ENCODE assay signal across 8 cellular contexts in the genomic region with DNA sequence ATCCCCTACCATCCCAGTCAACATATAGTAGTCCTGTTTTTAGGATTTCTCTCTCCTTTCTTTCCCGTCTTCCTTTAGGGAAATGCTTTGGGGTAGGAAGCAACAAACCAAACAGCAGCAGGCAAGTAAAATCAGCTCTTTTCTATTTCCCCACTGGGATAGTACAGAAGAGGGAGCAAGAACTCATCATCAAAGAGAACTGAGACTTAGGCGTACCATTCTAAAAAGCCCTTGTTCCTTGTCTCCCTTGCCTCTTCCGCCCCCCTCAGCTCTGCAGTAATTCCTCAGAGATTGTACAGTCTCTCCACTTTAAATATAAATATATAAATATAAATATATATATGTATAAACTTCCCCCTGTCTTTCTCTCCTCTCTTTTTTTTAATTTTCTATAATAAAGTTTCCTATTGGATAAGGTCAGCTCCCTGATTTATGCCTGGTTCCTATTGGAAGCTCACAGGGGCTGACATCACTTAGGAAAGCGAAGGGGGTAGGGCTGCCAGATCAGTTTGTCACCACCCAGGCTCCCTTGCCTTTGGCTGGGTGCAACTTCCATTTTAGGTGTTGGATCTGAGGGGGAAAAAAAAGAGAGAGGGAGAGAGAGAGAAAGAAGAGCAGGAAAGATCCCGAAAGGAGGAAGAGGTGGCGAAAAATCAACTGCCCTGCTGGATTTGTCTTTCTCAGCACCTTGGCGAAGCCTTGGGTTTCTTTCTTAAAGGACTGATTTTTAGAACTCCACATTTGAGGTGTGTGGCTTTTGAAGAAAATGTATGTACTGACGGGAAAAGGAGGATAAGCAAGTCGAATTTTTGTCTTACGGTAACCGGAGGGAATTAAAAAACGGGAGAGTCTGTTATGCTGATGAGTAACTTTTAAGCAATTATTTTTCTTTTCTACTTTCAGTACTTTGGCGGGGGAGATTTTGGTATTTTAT. TPM values are rescaled to one million over a fixed set of nuclear protein-coding genes. Genes with fewer than 3 reads are reported as not detected.
DNase-seq lines count a peak whose midpoint lies in the region; ATAC-seq and TF ChIP-seq lines count a peak whose summit lies in the region.

A gene with protein sequence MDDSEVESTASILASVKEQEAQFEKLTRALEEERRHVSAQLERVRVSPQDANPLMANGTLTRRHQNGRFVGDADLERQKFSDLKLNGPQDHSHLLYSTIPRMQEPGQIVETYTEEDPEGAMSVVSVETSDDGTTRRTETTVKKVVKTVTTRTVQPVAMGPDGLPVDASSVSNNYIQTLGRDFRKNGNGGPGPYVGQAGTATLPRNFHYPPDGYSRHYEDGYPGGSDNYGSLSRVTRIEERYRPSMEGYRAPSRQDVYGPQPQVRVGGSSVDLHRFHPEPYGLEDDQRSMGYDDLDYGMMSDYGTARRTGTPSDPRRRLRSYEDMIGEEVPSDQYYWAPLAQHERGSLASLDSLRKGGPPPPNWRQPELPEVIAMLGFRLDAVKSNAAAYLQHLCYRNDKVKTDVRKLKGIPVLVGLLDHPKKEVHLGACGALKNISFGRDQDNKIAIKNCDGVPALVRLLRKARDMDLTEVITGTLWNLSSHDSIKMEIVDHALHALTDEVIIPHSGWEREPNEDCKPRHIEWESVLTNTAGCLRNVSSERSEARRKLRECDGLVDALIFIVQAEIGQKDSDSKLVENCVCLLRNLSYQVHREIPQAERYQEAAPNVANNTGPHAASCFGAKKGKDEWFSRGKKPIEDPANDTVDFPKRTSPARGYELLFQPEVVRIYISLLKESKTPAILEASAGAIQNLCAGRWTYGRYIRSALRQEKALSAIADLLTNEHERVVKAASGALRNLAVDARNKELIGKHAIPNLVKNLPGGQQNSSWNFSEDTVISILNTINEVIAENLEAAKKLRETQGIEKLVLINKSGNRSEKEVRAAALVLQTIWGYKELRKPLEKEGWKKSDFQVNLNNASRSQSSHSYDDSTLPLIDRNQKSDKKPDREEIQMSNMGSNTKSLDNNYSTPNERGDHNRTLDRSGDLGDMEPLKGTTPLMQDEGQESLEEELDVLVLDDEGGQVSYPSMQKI (plus strand): TSS at position 502 of the 934 bp plus-strand sequence. CDS start 29,677 bp downstream, outside the sequence.

- H3K9me3 ChIP-seq in ES-I3 (ENCODE audit: control insufficient read depth, insufficient read depth, low read length) (no peaks in the 10 kb centered on the region), HUES48 (ENCODE audit: control insufficient read depth, insufficient read depth, low read length) (no peaks in the 10 kb centered on the region), endocrine pancreas (ENCODE audit: control insufficient read depth, low read length) (no peaks in the 10 kb centered on the region)

- TF ChIP-seq CTCF in lower leg skin (IDR thresholded peaks at IDR 0.05), result no peak

- TF ChIP-seq POLR2A in lower leg skin (IDR thresholded peaks at IDR 0.05), result no peak

- H3K4me3 ChIP-seq in HUES48 (ENCODE audit: low read depth, low read length) (peak within 1 kb of the TSS; percentile 87), endocrine pancreas (ENCODE audit: control insufficient read depth, insufficient read depth, low read length) (peak within 1 kb of the TSS; percentile 99), lower leg skin (ENCODE audit: low read depth, poor library complexity, severe bottlenecking) (peak within 1 kb of the TSS; percentile 36)

- H3K27ac ChIP-seq in HUES48 (ENCODE audit: low read depth, low read length), result peak within 1 kb of the TSS; percentile 98

- H3K36me3 ChIP-seq in ES-I3 (ENCODE audit: insufficient read depth, low read length), result no peaks in the 10 kb centered on the region
- H3K36me3 ChIP-seq in HUES48 (ENCODE audit: control insufficient read depth, insufficient read depth, low read length), result no peaks in the 10 kb centered on the region
- no peaks in the 10 kb centered on the region for H3K36me3 ChIP-seq in endocrine pancreas (ENCODE audit: control insufficient read depth, insufficient read depth, low read length)

- WGBS in lower leg skin, 2 donors, result 4 to 6% methylated on average over 13 of the region's 13 CpGs

- intact Hi-C loops in lower leg skin (cut with DNase I; ENCODE audit: low total_unique reads), result no loop called here

- peak; percentile 97 for DNase-seq in SK-N-DZ (ENCODE audit: low spot score)
- DNase-seq in lower leg skin (ENCODE audit: low spot score in 2 of 2), result peak; percentile 91 to 96
- peak; percentile 97 for DNase-seq in stromal cell of bone marrow (ENCODE audit: low read depth)
- no peak for DNase-seq in stimulated activated CD4-positive, alpha-beta T cell treated with anti-CD3 and anti-CD28 coated beads, Interleukin-2, amount 100 ng/mL, for 48 hours

- peak within 1 kb of the TSS; percentile 99 for H3K9ac ChIP-seq in ES-I3 (ENCODE audit: low read depth, low read length)
- peak within 1 kb of the TSS; percentile 96 for H3K9ac ChIP-seq in HUES48 (ENCODE audit: low read depth, low read length)
- peak within 1 kb of the TSS; percentile 94 for H3K9ac ChIP-seq in endocrine pancreas (ENCODE audit: control insufficient read depth, insufficient read depth, low read length)

- peak; percentile 86 for ATAC-seq in GM21515 (IDR thresholded peaks at IDR 0.05; ENCODE audit: unreplicated experiment)

- no peaks in the 10 kb centered on the region for H3K4me1 ChIP-seq in ES-I3 (ENCODE audit: insufficient read depth, low read length)
- peaks cover 19% of the 10 kb centered on the region for H3K4me1 ChIP-seq in HUES48 (ENCODE audit: control insufficient read depth, insufficient read depth, low read length)
- H3K4me1 ChIP-seq in endocrine pancreas (ENCODE audit: control insufficient read depth, insufficient read depth, low read length), result no peaks in the 10 kb centered on the region

- H3K27me3 ChIP-seq in HUES48 (ENCODE audit: control insufficient read depth, insufficient read depth, low read length) (no peaks in the 10 kb centered on the region), endocrine pancreas (ENCODE audit: control insufficient read depth, insufficient read depth, low read length) (no peaks in the 10 kb centered on the region)

RNA-seq across cellular contexts. Expression of the gene that starts here (rescaled TPM):
- polyA plus RNA-seq in SK-N-DZ (2014; cell fraction: cytosol; rRNA removed), result 35.1 and 43.0 TPM in 2 replicates
- 25.9 and 44.1 TPM in 2 replicates for polyA plus RNA-seq in SK-N-DZ (2014; cell fraction: nucleus; rRNA removed)
- 100 to 1,000 TPM; 186 to 243 (median 197) TPM for total RNA-seq in lower leg skin

Comparison
In these comparisons a context has a peak if more than half of its experiments do, and no peak if none do; other contexts are left out.
1. H3K4me3 ChIP-seq: peak in every context shown above with its lines; median percentile 99 in endocrine pancreas; 87 in HUES48; 36 in lower leg skin.
2. DNase-seq: peak in SK-N-DZ (single experiment), lower leg skin (2 of 2) and stromal cell of bone marrow (single experiment); none in stimulated activated CD4-positive, alpha-beta T cell treated with anti-CD3 and anti-CD28 coated beads, Interleukin-2, amount 100 ng/mL, for 48 hours (0 of 2).
3. Peak in every context shown above with its lines, with median percentiles within 50 percentile points of each other: H3K9ac ChIP-seq.